Comparison of ENCODE assay signal across 1 cellular context in the genomic region with DNA sequence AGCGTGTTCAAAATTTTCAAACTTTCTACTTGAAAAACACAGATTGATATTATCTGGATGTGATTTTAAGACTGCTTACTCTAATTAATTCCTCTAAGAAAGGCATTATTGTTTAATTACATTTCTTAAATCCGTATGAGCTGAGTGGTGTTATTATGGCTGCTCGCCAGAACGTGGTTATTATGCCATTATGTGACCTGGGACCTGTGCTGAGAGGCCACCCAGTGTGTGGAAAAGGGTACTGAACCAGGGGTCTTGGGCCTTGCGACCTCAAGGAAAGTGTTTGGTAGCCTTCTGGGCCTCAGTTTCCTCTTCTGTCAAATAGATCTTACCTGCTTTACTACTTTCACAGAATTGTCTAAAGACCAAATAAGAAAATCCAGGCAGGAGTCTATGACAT.
TF ChIP-seq lines count a peak whose summit lies in the region.

No MANE protein-coding gene starts in this region.

TF ChIP-seq in K562, 482 proteins besides CTCF, POLR2A, EP300 and RAD21 (continued from another document):
- TF ChIP-seq, protein P1, sequence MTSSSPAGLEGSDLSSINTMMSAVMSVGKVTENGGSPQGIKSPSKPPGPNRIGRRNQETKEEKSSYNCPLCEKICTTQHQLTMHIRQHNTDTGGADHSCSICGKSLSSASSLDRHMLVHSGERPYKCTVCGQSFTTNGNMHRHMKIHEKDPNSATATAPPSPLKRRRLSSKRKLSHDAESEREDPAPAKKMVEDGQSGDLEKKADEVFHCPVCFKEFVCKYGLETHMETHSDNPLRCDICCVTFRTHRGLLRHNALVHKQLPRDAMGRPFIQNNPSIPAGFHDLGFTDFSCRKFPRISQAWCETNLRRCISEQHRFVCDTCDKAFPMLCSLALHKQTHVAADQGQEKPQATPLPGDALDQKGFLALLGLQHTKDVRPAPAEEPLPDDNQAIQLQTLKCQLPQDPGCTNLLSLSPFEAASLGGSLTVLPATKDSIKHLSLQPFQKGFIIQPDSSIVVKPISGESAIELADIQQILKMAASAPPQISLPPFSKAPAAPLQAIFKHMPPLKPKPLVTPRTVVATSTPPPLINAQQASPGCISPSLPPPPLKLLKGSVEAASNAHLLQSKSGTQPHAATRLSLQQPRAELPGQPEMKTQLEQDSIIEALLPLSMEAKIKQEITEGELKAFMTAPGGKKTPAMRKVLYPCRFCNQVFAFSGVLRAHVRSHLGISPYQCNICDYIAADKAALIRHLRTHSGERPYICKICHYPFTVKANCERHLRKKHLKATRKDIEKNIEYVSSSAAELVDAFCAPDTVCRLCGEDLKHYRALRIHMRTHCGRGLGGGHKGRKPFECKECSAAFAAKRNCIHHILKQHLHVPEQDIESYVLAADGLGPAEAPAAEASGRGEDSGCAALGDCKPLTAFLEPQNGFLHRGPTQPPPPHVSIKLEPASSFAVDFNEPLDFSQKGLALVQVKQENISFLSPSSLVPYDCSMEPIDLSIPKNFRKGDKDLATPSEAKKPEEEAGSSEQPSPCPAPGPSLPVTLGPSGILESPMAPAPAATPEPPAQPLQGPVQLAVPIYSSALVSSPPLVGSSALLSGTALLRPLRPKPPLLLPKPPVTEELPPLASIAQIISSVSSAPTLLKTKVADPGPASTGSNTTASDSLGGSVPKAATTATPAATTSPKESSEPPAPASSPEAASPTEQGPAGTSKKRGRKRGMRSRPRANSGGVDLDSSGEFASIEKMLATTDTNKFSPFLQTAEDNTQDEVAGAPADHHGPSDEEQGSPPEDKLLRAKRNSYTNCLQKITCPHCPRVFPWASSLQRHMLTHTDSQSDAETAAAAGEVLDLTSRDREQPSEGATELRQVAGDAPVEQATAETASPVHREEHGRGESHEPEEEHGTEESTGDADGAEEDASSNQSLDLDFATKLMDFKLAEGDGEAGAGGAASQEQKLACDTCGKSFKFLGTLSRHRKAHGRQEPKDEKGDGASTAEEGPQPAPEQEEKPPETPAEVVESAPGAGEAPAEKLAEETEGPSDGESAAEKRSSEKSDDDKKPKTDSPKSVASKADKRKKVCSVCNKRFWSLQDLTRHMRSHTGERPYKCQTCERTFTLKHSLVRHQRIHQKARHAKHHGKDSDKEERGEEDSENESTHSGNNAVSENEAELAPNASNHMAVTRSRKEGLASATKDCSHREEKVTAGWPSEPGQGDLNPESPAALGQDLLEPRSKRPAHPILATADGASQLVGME (CRISPR knock-in tag; IDR thresholded peaks at IDR 0.05), result no peak
- TF ChIP-seq ZBTB8A (IDR thresholded peaks at IDR 0.05; ENCODE audit: partially characterized antibody), result no peak
- TF ChIP-seq CC2D1A (IDR thresholded peaks at IDR 0.05), result no peak
